In genomic region chr19:17404621-17405249, GRCh38 we compare ENCODE assay signal across 1 cellular context.
TF ChIP-seq lines count a peak whose summit lies in the region.

No MANE protein-coding gene starts in this region.

TF ChIP-seq in K562, 482 proteins besides CTCF, POLR2A, EP300 and RAD21:
- TF ChIP-seq MIER1 (IDR thresholded peaks at IDR 0.05; ENCODE audit: low read depth) (peak; percentile 100), MEF2D (tag; conservative IDR thresholded peaks at IDR 0.05; ENCODE audit: low read depth) (no peak), FOXM1 (IDR thresholded peaks at IDR 0.05; ENCODE audit: low read depth) (0 out of 2 replicates have a peak, but pooled peaks have one; percentile 26), FOXM1 (CRISPR knock-in tag; IDR thresholded peaks at IDR 0.05; ENCODE audit: low read depth) (no peak), ARNT (IDR thresholded peaks at IDR 0.05) (0 out of 4 replicates have a peak, but pooled peaks of 1 of the 2 experiments have one; percentile 42), ZNF121 (CRISPR knock-in tag; conservative IDR thresholded peaks at IDR 0.05) (peak; percentile 47; the same call in 1 of the 2 replicates), YY1 (IDR thresholded peaks at IDR 0.05; ENCODE audit: borderline replicate concordance in 1 of 3, control insufficient read depth in 1 of 3, extremely low read depth in 1 of 3, insufficient read depth in 3 of 3, insufficient read length in 1 of 3, insufficient replicate concordance in 2 of 3, low read depth in 1 of 3, low read length in 2 of 3) (peak in 1 of 3 experiments; percentile 2), ZNF232 (CRISPR knock-in tag; IDR thresholded peaks at IDR 0.05) (no peak), PHF21A (IDR thresholded peaks at IDR 0.05; ENCODE audit: borderline replicate concordance, low read depth) (peak; percentile 67; the same call in 1 of the 2 replicates), ZNF449 (CRISPR knock-in tag; IDR thresholded peaks at IDR 0.05) (no peak), RBM25 (IDR thresholded peaks at IDR 0.05; ENCODE audit: low read depth, low read length, severe bottlenecking) (peak; percentile 87), ZBTB1 (CRISPR knock-in tag; IDR thresholded peaks at IDR 0.05; ENCODE audit: borderline replicate concordance, low read depth) (peak; percentile 52; the same call in 1 of the 2 replicates), CHCHD3 (CRISPR knock-in tag; IDR thresholded peaks at IDR 0.05) (0 out of 2 replicates have a peak, but pooled peaks have one; percentile 32), ZSCAN29 (IDR thresholded peaks at IDR 0.05) (peak; percentile 79; the same call in 1 of the 2 replicates), KAT7 (CRISPR knock-in tag; IDR thresholded peaks at IDR 0.05; ENCODE audit: borderline replicate concordance) (peak; percentile 68; the same call in 1 of the 2 replicates), MLLT1 (IDR thresholded peaks at IDR 0.05) (peak in 1 of 2 experiments; percentile 82; a peak in 2 of 4 replicates), PRDM10 (IDR thresholded peaks at IDR 0.05; ENCODE audit: partially characterized antibody) (peak; percentile 58), PCBP1 (IDR thresholded peaks at IDR 0.05; ENCODE audit: low read depth, low read length, poor library complexity, severe bottlenecking) (no peak), PTBP1 (IDR thresholded peaks at IDR 0.05; ENCODE audit: low read depth, low read length) (peak; percentile 100)
- TF ChIP-seq, protein P1, sequence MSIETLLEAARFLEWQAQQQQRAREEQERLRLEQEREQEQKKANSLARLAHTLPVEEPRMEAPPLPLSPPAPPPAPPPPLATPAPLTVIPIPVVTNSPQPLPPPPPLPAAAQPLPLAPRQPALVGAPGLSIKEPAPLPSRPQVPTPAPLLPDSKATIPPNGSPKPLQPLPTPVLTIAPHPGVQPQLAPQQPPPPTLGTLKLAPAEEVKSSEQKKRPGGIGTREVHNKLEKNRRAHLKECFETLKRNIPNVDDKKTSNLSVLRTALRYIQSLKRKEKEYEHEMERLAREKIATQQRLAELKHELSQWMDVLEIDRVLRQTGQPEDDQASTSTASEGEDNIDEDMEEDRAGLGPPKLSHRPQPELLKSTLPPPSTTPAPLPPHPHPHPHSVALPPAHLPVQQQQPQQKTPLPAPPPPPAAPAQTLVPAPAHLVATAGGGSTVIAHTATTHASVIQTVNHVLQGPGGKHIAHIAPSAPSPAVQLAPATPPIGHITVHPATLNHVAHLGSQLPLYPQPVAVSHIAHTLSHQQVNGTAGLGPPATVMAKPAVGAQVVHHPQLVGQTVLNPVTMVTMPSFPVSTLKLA (conservative IDR thresholded peaks at IDR 0.05), result peak in 1 of 2 experiments; percentile 39; a peak in 2 of 4 replicates
TF ChIP-seq in K562: peak in this region for 15.
